12 cellular contexts compared by ENCODE assay signal in the genomic region with DNA sequence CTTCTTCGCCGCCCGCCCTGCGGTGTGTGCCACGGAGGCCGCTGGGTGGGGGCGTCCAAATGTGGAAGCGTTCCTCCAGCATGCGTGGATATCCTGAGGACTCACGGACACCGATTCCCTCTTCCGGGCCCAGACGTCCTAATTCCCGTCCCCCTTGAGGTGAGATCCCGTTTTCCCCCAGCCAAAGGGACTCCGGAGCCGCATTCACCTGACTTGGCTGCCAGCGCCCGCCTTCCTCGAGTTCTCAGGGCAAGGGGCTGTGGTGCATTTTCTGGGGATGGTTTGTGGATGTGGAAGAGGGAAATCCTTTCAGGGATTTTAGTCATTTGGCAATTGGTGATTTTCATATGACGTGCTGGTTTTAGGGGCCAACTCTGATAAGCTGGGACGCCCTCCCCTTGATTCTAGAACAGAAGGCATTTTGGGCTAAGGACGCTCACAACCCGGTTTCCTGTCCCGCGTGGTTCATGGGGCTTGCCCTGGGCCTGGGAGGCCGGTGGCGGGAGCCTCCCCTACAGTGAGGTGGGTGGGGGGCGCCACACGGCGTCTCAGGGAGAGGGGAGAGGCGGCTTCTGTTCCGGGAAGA.
DNase-seq lines count a peak whose midpoint lies in the region; ATAC-seq and TF ChIP-seq lines count a peak whose summit lies in the region.
"Had no signal": no experiment of that assay in that cellular context is flagged by ENCODE, and none has a peak within 500 bp of the region (broad histone marks: within the 10 kb centered on the region; RNA-seq: fewer than 3 reads in every experiment).

No MANE protein-coding gene starts in this region.

- H3K9me3 Mint-ChIP-seq in brain = peaks cover 0 to 16% (median 11%) of the 10 kb centered on the region in 5 experiments
- H3K9me3 Mint-ChIP-seq in activated T-helper 17 cell treated with anti-CD3 and anti-CD28 coated beads, Interleukin-2, amount 50 U/mL, for 72 hours = peaks cover 12% of the 10 kb centered on the region
- peaks cover 20% of the 10 kb centered on the region for H3K9me3 Mint-ChIP-seq in MCF 10A (ENCODE audit: unreplicated experiment)

- H3K9me3 ChIP-seq in psoas muscle = no peaks in the 10 kb centered on the region

- in situ Hi-C loops in GM13977 (cut with MboI; ENCODE audit: low pct_unique_long_range_greater_than_20kb, low sequenced_read_pairs, unreplicated experiment) = no loop called here

- H3K27ac Mint-ChIP-seq in brain = no peak overlapping the region
- H3K27ac Mint-ChIP-seq in activated T-helper 17 cell treated with anti-CD3 and anti-CD28 coated beads, Interleukin-2, amount 50 U/mL, for 72 hours = no peak overlapping the region
- H3K27ac Mint-ChIP-seq in MCF 10A (ENCODE audit: low read depth, unreplicated experiment) = no peak overlapping the region
- H3K27ac Mint-ChIP-seq: activated naive CD4-positive, alpha-beta T cell treated with anti-CD3 and anti-CD28 coated beads, Interleukin-2, amount 10 ng/mL, durations not matched to agents 7 days and 5 days had no signal

- no peaks in the 10 kb centered on the region for H3K36me3 ChIP-seq in psoas muscle (ENCODE audit: insufficient read depth in 1 of 2, low read depth in 1 of 2)

- intact Hi-C loops in psoas muscle (cut with DNase I) = no loop called here
- intact Hi-C loops in MCF 10A (cut with micrococcal nuclease) = no loop called here

- no TSS peak for BruUV-seq in MCF 10A (replicated peaks; lab: Mats Ljungman, UMichigan)

- H3K4me3 ChIP-seq in psoas muscle = peak overlapping the region; percentile 50

- H3K27me3 ChIP-seq in psoas muscle (ENCODE audit: insufficient read depth in 3 of 3, low read length in 2 of 3) = peaks cover 0 to 49% (median 15%) of the 10 kb centered on the region in 3 donors

- POLR2A ChIA-PET in MCF 10A (lab: Yijun Ruan, JAX) = no interaction called here

- no peaks in the 10 kb centered on the region for H3K4me1 ChIP-seq in psoas muscle

- CTCF ChIA-PET in MCF 10A (lab: Yijun Ruan, JAX) = interaction anchor here (0.6 kb wide), 1 partner anchor 52 kb away, joined by 5 read pairs; no protein-coding TSS in a partner anchor

- TF ChIP-seq CTCF in GM13977 (IDR thresholded peaks at IDR 0.05; ENCODE audit: extremely low read depth, insufficient read depth, missing control alignments) (no peak), brain (conservative IDR thresholded peaks at IDR 0.05) (no peak), psoas muscle (IDR thresholded peaks at IDR 0.05) (no peak), MCF 10A (IDR thresholded peaks at IDR 0.05; ENCODE audit: unreplicated experiment) (no peak)

- H3K4me1 Mint-ChIP-seq in brain (peaks cover 6% of the 10 kb centered on the region), MCF 10A (ENCODE audit: insufficient read depth, unreplicated experiment) (no peaks in the 10 kb centered on the region)
- H3K4me1 Mint-ChIP-seq in activated T-helper 17 cell treated with anti-CD3 and anti-CD28 coated beads, Interleukin-2, amount 50 U/mL, for 72 hours = no peaks in the 10 kb centered on the region
- H3K4me1 Mint-ChIP-seq: activated naive CD4-positive, alpha-beta T cell treated with anti-CD3 and anti-CD28 coated beads, Interleukin-2, amount 10 ng/mL, durations not matched to agents 7 days and 5 days had no signal

- H3K27me3 Mint-ChIP-seq in brain (peaks cover 27% of the 10 kb centered on the region), MCF 10A (ENCODE audit: insufficient read depth, unreplicated experiment) (no peaks in the 10 kb centered on the region)
- peaks cover 26% of the 10 kb centered on the region for H3K27me3 Mint-ChIP-seq in activated T-helper 17 cell treated with anti-CD3 and anti-CD28 coated beads, Interleukin-2, amount 50 U/mL, for 72 hours

- H3K4me3 Mint-ChIP-seq in brain (peak overlapping the region; percentile 56 to 78 (median 63)), MCF 10A (ENCODE audit: unreplicated experiment) (no peak overlapping the region)
- H3K4me3 Mint-ChIP-seq in activated T-helper 17 cell treated with anti-CD3 and anti-CD28 coated beads, Interleukin-2, amount 50 U/mL, for 72 hours = no peak overlapping the region
- H3K4me3 Mint-ChIP-seq: activated naive CD4-positive, alpha-beta T cell treated with anti-CD3 and anti-CD28 coated beads, Interleukin-2, amount 10 ng/mL, durations not matched to agents 7 days and 5 days had no signal

- H3K36me3 Mint-ChIP-seq in brain (no peaks in the 10 kb centered on the region), MCF 10A (ENCODE audit: insufficient read depth, unreplicated experiment) (no peaks in the 10 kb centered on the region)
- no peaks in the 10 kb centered on the region for H3K36me3 Mint-ChIP-seq in activated T-helper 17 cell treated with anti-CD3 and anti-CD28 coated beads, Interleukin-2, amount 50 U/mL, for 72 hours (ENCODE audit: low read depth)
- H3K36me3 Mint-ChIP-seq: activated naive CD4-positive, alpha-beta T cell treated with anti-CD3 and anti-CD28 coated beads, Interleukin-2, amount 10 ng/mL, durations not matched to agents 7 days and 5 days had no signal

- ATAC-seq in psoas muscle (no peak), HG03342 (IDR thresholded peaks at IDR 0.05; ENCODE audit: unreplicated experiment) (no peak)
- no peak for ATAC-seq in activated T-helper 17 cell treated with anti-CD3 and anti-CD28 coated beads, Interleukin-2, amount 50 U/mL, for 72 hours (replicated peaks)

- H3K27ac ChIP-seq in psoas muscle = no peak overlapping the region

- peak; percentile 24 for DNase-seq in GM13977 (ENCODE audit: low spot score)
- DNase-seq in inferior parietal cortex (ENCODE audit: extremely low spot score) = peak; percentile 6
- no peak for DNase-seq in psoas muscle
- DNase-seq in DMS 273 (lab: John Stamatoyannopoulos, UW; ENCODE audit: unreplicated experiment) = no peak
- no peak for DNase-seq in MCF 10A (ENCODE audit: unreplicated experiment)
- DNase-seq: activated naive CD4-positive, alpha-beta T cell treated with anti-CD3 and anti-CD28 coated beads, Interleukin-2, amount 10 ng/mL, durations not matched to agents 7 days and 5 days; DMS 273 treated with DMSO at 0.1 percent for 48 hours; NCI-H187; SHP77 had no signal

- 29 to 32% (median 31%) methylated on average over 28 to 33 of the region's 33 CpGs for WGBS in psoas muscle, 3 donors

Comparison
In these comparisons a context has a peak if more than half of its experiments do, and no peak if none do; other contexts are left out.
1. DNase-seq: peak in GM13977 (single experiment) and inferior parietal cortex (single experiment); none in psoas muscle (0 of 2), DMS 273 (single experiment) and MCF 10A (single experiment).
2. H3K4me3 Mint-ChIP-seq: peak in brain (5 of 5); none in activated T-helper 17 cell treated with anti-CD3 and anti-CD28 coated beads, Interleukin-2, amount 50 U/mL, for 72 hours (single experiment) and MCF 10A (single experiment).